In genomic region chr2:126766295-126766694, GRCh38 we compare ENCODE assay signal across 24 cellular contexts.
"Had no signal": no experiment of that assay in that cellular context is flagged by ENCODE, and none has a peak within 500 bp of the region (broad histone marks: within the 10 kb centered on the region; RNA-seq: fewer than 3 reads in every experiment).

No MANE protein-coding gene starts in this region.

- H3K4me3 ChIP-seq: colonic mucosa, lower lobe of right lung, prostate gland, right atrium auricular region, smooth muscle cell, thoracic aorta, tibial nerve, upper lobe of left lung had no signal

- ATAC-seq: effector memory CD8-positive, alpha-beta T cell; left ventricle myocardium superior; lower lobe of right lung; natural killer cell treated with Interleukin-12 subunit alpha and Interleukin-12 subunit beta and Interleukin-15 and Interleukin-18, amount 100 ng/mL, for 72 hours; sciatic nerve; stimulated activated naive CD8-positive, alpha-beta T cell treated with anti-CD3 and anti-CD28 coated beads, Interleukin-15, Interleukin-2, amounts not matched to agents 100 U/mL and 50 U/mL, for 24 hours had no signal

- DNase-seq: colonic mucosa; dermis blood vessel endothelial cell; effector memory CD8-positive, alpha-beta T cell; hypothalamus; immature natural killer cell; left ventricle myocardium superior; lower lobe of right lung; stimulated activated CD4-positive, alpha-beta T cell treated with anti-CD3 and anti-CD28 coated beads, Interleukin-12 subunit alpha, Interleukin-12 subunit beta, amount 100 ng/mL, for 4 hours; stimulated activated CD4-positive, alpha-beta T cell treated with anti-CD3 and anti-CD28 coated beads, Interleukin-1b, Interleukin-23, amount 100 ng/mL, for 48 hours; stimulated activated CD4-positive, alpha-beta T cell treated with anti-CD3 and anti-CD28 coated beads, Interleukin-4, amount 100 ng/mL, for 1 hour; stimulated activated CD8-positive, alpha-beta memory T cell treated with anti-CD3 and anti-CD28 coated beads, Interleukin-4, amount 100 ng/mL, for 48 hours; stimulated activated naive CD8-positive, alpha-beta T cell treated with anti-CD3 and anti-CD28 coated beads, Interleukin-15, Interleukin-2, amounts not matched to agents 100 U/mL and 50 U/mL, for 24 hours; substantia nigra; upper lobe of left lung had no signal

- H3K36me3 ChIP-seq: colonic mucosa, lower lobe of right lung, neutrophil, prostate gland, right atrium auricular region, thoracic aorta, tibial nerve, upper lobe of left lung had no signal

- H3K9me3 Mint-ChIP-seq: effector memory CD8-positive, alpha-beta T cell; natural killer cell treated with Interleukin-12 subunit alpha and Interleukin-12 subunit beta and Interleukin-15 and Interleukin-18, amount 100 ng/mL, for 72 hours had no signal

- H3K27ac Mint-ChIP-seq: natural killer cell treated with Interleukin-12 subunit alpha and Interleukin-12 subunit beta and Interleukin-15 and Interleukin-18, amount 100 ng/mL, for 72 hours had no signal

- H3K27me3 ChIP-seq: colonic mucosa, neutrophil, right atrium auricular region, tibial nerve, upper lobe of left lung had no signal

- H3K4me3 Mint-ChIP-seq: effector memory CD8-positive, alpha-beta T cell; immature natural killer cell; natural killer cell treated with Interleukin-12 subunit alpha and Interleukin-12 subunit beta and Interleukin-15 and Interleukin-18, amount 100 ng/mL, for 72 hours; neural crest cell had no signal

- H3K4me1 ChIP-seq: colonic mucosa, lower lobe of right lung, parathyroid adenoma, prostate gland, right atrium auricular region, tibial nerve, upper lobe of left lung had no signal

- H3K9me3 ChIP-seq: colonic mucosa, lower lobe of right lung, neutrophil, prostate gland, right atrium auricular region, thoracic aorta, tibial nerve, upper lobe of left lung had no signal

- H3K4me1 Mint-ChIP-seq: neural crest cell had no signal

- H3K36me3 Mint-ChIP-seq: natural killer cell treated with Interleukin-12 subunit alpha and Interleukin-12 subunit beta and Interleukin-15 and Interleukin-18, amount 100 ng/mL, for 72 hours had no signal

- H3K27ac ChIP-seq: colonic mucosa, lower lobe of right lung, neutrophil, parathyroid adenoma, prostate gland, right atrium auricular region, thoracic aorta, tibial nerve, upper lobe of left lung had no signal
